Comparison of ENCODE assay signal across 1 cellular context in genomic region chr1:53121319-53122172, GRCh38.
TF ChIP-seq lines count a peak whose summit lies in the region.

No MANE protein-coding gene starts in this region.

TF ChIP-seq in SK-N-SH, 30 proteins besides CTCF, POLR2A, EP300 and RAD21 (continued from another document):
- no peak for TF ChIP-seq YY1 (IDR thresholded peaks at IDR 0.05; ENCODE audit: low read depth)
- TF ChIP-seq, protein P1, sequence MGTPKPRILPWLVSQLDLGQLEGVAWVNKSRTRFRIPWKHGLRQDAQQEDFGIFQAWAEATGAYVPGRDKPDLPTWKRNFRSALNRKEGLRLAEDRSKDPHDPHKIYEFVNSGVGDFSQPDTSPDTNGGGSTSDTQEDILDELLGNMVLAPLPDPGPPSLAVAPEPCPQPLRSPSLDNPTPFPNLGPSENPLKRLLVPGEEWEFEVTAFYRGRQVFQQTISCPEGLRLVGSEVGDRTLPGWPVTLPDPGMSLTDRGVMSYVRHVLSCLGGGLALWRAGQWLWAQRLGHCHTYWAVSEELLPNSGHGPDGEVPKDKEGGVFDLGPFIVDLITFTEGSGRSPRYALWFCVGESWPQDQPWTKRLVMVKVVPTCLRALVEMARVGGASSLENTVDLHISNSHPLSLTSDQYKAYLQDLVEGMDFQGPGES (IDR thresholded peaks at IDR 0.05; ENCODE audit: low read depth, low read length): no peak
- TF ChIP-seq TCF12 (IDR thresholded peaks at IDR 0.05): peak; percentile 59
